In genomic region chr2:238465487-238466241, GRCh38 we compare ENCODE assay signal across 16 cellular contexts. TPM values are rescaled to one million over a fixed set of nuclear protein-coding genes. Genes with fewer than 3 reads are reported as not detected.
DNase-seq lines count a peak whose midpoint lies in the region; ATAC-seq lines count a peak whose summit lies in the region.
"Had no signal": no experiment of that assay in that cellular context is flagged by ENCODE, and none has a peak within 500 bp of the region (broad histone marks: within the 10 kb centered on the region; RNA-seq: fewer than 3 reads in every experiment).

No MANE protein-coding gene starts in this region.

- no peak overlapping the region for H2BK120ac ChIP-seq in neuronal stem cell (ENCODE audit: low read depth, low read length)

- H2BK12ac ChIP-seq in neuronal stem cell (ENCODE audit: low read length) = no peak overlapping the region

- H3K14ac ChIP-seq in neuronal stem cell (ENCODE audit: low read length) = no peak overlapping the region

- no peaks in the 10 kb centered on the region for H3K27me3 Mint-ChIP-seq in T-helper 17 cell

- H3K4me3 ChIP-seq in neuronal stem cell (ENCODE audit: low read length in 2 of 2) = no peak overlapping the region
- H3K4me3 ChIP-seq: A549, K562, MG63 had no signal

- no peak overlapping the region for H4K91ac ChIP-seq in neuronal stem cell (ENCODE audit: low read depth, low read length, poor library complexity)

- H3K18ac ChIP-seq in neuronal stem cell (ENCODE audit: low read length) = no peak overlapping the region

- no peak overlapping the region for H3K4ac ChIP-seq in neuronal stem cell (ENCODE audit: low read length)

- H2AK5ac ChIP-seq in neuronal stem cell (ENCODE audit: low read depth, low read length) = no peak overlapping the region

- intact Hi-C loops in cardiac septum (cut with DNase I) (no loop called here), Right ventricle myocardium inferior (cut with DNase I) (no loop called here)

- no peak overlapping the region for H3K4me3 Mint-ChIP-seq in T-helper 17 cell

- DNase-seq in cardiac septum (ENCODE audit: low spot score) = peak; percentile 44
- no peak for DNase-seq in Right ventricle myocardium inferior (ENCODE audit: missing footprints)
- DNase-seq in T-helper 17 cell = no peak
- DNase-seq in neuronal stem cell (ENCODE audit: low spot score) = no peak
- DNase-seq: BE2C, DMS53, MG63, NCI-H1092, NCI-H446, OCI-M1, Right ventricle myocardium superior had no signal

- no CpG with 5 or more reads among the region's 22 CpGs for WGBS in neuronal stem cell (ENCODE audit: extremely low coverage in 2 of 2, insufficient read length in 2 of 2, insufficient replicate concordance in 1 of 2), 2 donors

- H3K4me1 Mint-ChIP-seq in T-helper 17 cell = peaks cover 4% of the 10 kb centered on the region

- H3K27me3 ChIP-seq in neuronal stem cell (ENCODE audit: control insufficient read depth in 3 of 3, insufficient read depth in 3 of 3, low read depth in 1 of 3, low read length in 3 of 3) = no peaks in the 10 kb centered on the region
- H3K27me3 ChIP-seq: MG63 had no signal

- no peak overlapping the region for H3K27ac ChIP-seq in neuronal stem cell (replicated peaks; ENCODE audit: low read length)
- H3K27ac ChIP-seq: A549 had no signal

- no peak overlapping the region for H3K23ac ChIP-seq in neuronal stem cell (ENCODE audit: low read depth, low read length, poor library complexity)

- ATAC-seq in Right ventricle myocardium inferior (no peak), T-helper 17 cell (no peak), GM21390 (IDR thresholded peaks at IDR 0.05; ENCODE audit: unreplicated experiment) (no peak), HG02588 (IDR thresholded peaks at IDR 0.05; ENCODE audit: unreplicated experiment) (no peak), HG02852 (IDR thresholded peaks at IDR 0.05; ENCODE audit: unreplicated experiment) (no peak)
- ATAC-seq: A549, K562 had no signal

- peak overlapping the region; percentile 11 for H2BK5ac ChIP-seq in neuronal stem cell (ENCODE audit: low read length)

- peaks cover 2% of the 10 kb centered on the region for H3K36me3 Mint-ChIP-seq in T-helper 17 cell (ENCODE audit: low read depth)

- H3K9ac ChIP-seq in neuronal stem cell (ENCODE audit: low read depth, low read length, poor library complexity) = no peak overlapping the region

- H3K36me3 ChIP-seq in neuronal stem cell (replicated peaks in 1 of 2; ENCODE audit: control insufficient read depth in 2 of 2, insufficient read depth in 2 of 2, low read length in 2 of 2) = no peaks in the 10 kb centered on the region
- H3K36me3 ChIP-seq: BE2C, MG63 had no signal

- H3K9me3 ChIP-seq in T-helper 17 cell (ENCODE audit: control insufficient read depth, low read length, poor library complexity, severe bottlenecking) (peaks cover 6% of the 10 kb centered on the region), neuronal stem cell (replicated peaks in 1 of 2; ENCODE audit: control insufficient read depth in 2 of 2, insufficient read depth in 1 of 2, low read depth in 1 of 2, low read length in 2 of 2) (no peaks in the 10 kb centered on the region)
- H3K9me3 ChIP-seq: BE2C had no signal

- H4K8ac ChIP-seq in neuronal stem cell (ENCODE audit: low read depth, low read length) = no peak overlapping the region

- no peaks in the 10 kb centered on the region for H3K4me1 ChIP-seq in neuronal stem cell (ENCODE audit: control insufficient read depth in 2 of 2, insufficient read depth in 1 of 2, low read depth in 1 of 2, low read length in 2 of 2)
- H3K4me1 ChIP-seq: BE2C had no signal

- H3K79me1 ChIP-seq in neuronal stem cell (ENCODE audit: low read depth, low read length) = no peaks in the 10 kb centered on the region

- H2BK15ac ChIP-seq in neuronal stem cell (ENCODE audit: low read length) = no peak overlapping the region

- no peak overlapping the region for H3K4me2 ChIP-seq in neuronal stem cell (ENCODE audit: insufficient read depth, low read length, poor library complexity, severe bottlenecking)
- H3K4me2 ChIP-seq: A549 had no signal

- H3K27ac Mint-ChIP-seq in T-helper 17 cell = peak overlapping the region; percentile 41

- no peak overlapping the region for H2AFZ ChIP-seq in neuronal stem cell (ENCODE audit: low read length)

RNA-seq across cellular contexts. Expression of gene ASB1, which starts 38.9 kb away (rescaled TPM):
- 54.8 TPM for total RNA-seq in cardiac septum
- total RNA-seq in Right ventricle myocardium inferior = 57.5 TPM
- total RNA-seq in T-helper 17 cell = 10 to 100 TPM; 11.9 to 14.3 TPM
- polyA plus RNA-seq in neuronal stem cell (2013, experiment 1 of 2) = 22.8 TPM
- polyA plus RNA-seq in neuronal stem cell (2013, experiment 2 of 2) = 20.5 TPM
